22 cellular contexts compared by ENCODE assay signal in genomic region chr1:173616859-173617258, GRCh38. TPM values are rescaled to one million over a fixed set of nuclear protein-coding genes. Genes with fewer than 3 reads are reported as not detected.
"Had no signal": no experiment of that assay in that cellular context is flagged by ENCODE, and none has a peak within 500 bp of the region (broad histone marks: within the 10 kb centered on the region; RNA-seq: fewer than 3 reads in every experiment).

No MANE protein-coding gene starts in this region.

- ATAC-seq: HepG2 had no signal

- H3K9ac ChIP-seq: KMS-11, SK-N-SH had no signal

- H3K27ac ChIP-seq: KMS-11, RWPE1 had no signal

- H3K4me2 ChIP-seq: KMS-11, SK-N-SH had no signal

- DNase-seq: IMR-90, Kasumi-1, MM.1S, NCI-H1092 treated with DMSO at 0.1 percent for 48 hours, NCI-H1436, NCI-H187, NCI-H2029, NCI-H2081 treated with DMSO at 0.1 percent for 48 hours, NCI-H2171, NCI-H345, NCI-H446 treated with DMSO at 0.1 percent for 48 hours, NCI-H510A treated with DMSO at 0.1 percent for 48 hours, NCI-H526, NCI-H748 treated with DMSO at 0.1 percent for 48 hours, SHP77, SK-N-SH had no signal

- H3K9me3 ChIP-seq: SK-N-SH had no signal

RNA-seq across cellular contexts. Expression of gene SLC9C2, which starts 14.0 kb away (rescaled TPM):
- total RNA-seq: HepG2, HT1080, IMR-90, M059J, SK-MEL-5 had no signal

RNA-seq across cellular contexts. Expression of gene TEX50, which starts 18.3 kb away (rescaled TPM):
- total RNA-seq: HepG2, HT1080, IMR-90, M059J, SK-MEL-5 had no signal

RNA-seq across cellular contexts. Expression of gene ANKRD45, which starts 52.8 kb away (rescaled TPM):
- total RNA-seq: HepG2 had no signal
